9 cellular contexts compared by ENCODE assay signal in the genomic region with DNA sequence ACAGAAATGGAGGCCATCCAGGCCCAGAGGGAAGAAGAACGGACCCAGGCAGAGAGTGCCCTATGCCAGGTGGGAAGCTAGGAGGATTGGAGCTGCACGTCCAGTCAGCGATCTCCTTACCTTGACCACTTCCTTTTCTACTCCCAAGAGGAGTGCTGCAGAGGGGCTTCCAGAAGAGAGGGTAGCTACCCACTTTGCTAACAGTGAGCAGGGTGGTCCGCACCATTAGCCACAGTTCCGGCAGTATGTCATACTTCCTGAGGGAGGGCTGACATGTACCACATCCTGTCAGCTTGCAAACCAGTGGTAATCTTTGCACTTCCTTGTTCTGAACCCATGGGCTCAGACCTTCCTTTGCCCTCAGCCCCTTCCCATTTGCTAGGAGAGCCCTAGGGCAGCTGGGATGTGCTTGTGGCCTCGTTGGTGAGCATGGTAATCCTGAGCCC. TPM values are rescaled to one million over a fixed set of nuclear protein-coding genes. Genes with fewer than 3 reads are reported as not detected.
A peak's percentile ranks its signal among the peaks of the same experiment; 100 is the strongest.
DNase-seq lines count a peak whose midpoint lies in the region; ATAC-seq and TF ChIP-seq lines count a peak whose summit lies in the region.
"Had no signal": no experiment of that assay in that cellular context is flagged by ENCODE, and none has a peak within 500 bp of the region (broad histone marks: within the 10 kb centered on the region; RNA-seq: fewer than 3 reads in every experiment).

No MANE protein-coding gene starts in this region.

- peaks cover 53% of the 10 kb centered on the region for H3K4me1 Mint-ChIP-seq in activated CD4-positive, alpha-beta memory T cell treated with anti-CD3 and anti-CD28 coated beads, Interleukin-2, amount 10 ng/mL, durations not matched to agents 7 days and 5 days

- DNase-seq in Right ventricle myocardium superior (no peak), right atrium auricular region (ENCODE audit: low spot score) (no peak), left ventricle myocardium superior (no peak), GM03348 (ENCODE audit: low spot score) (no peak), amniotic stem cell (lab: John Stamatoyannopoulos, UW) (no peak)
- peak; percentile 80 for DNase-seq in activated CD4-positive, alpha-beta memory T cell treated with anti-CD3 and anti-CD28 coated beads, Interleukin-2, amount 10 ng/mL, durations not matched to agents 7 days and 5 days
- peak; percentile 38 to 41 for DNase-seq in stimulated activated CD8-positive, alpha-beta memory T cell treated with anti-CD3 and anti-CD28 coated beads, Interleukin-2, amount 100 ng/mL, for 1 hour (ENCODE audit: low read depth in 2 of 2)

- no peak overlapping the region for H3K27ac ChIP-seq in right atrium auricular region
- H3K27ac ChIP-seq: ascending aorta had no signal

- peak; percentile 73 for ATAC-seq in Right ventricle myocardium superior (ENCODE audit: poor library complexity)
- ATAC-seq in HG03521 (IDR thresholded peaks at IDR 0.05; ENCODE audit: unreplicated experiment) = peak; percentile 88
- ATAC-seq in left ventricle myocardium superior = peak; percentile 68

- TF ChIP-seq CTCF in right atrium auricular region (IDR thresholded peaks at IDR 0.05) = no peak

- H3K27ac Mint-ChIP-seq in activated CD4-positive, alpha-beta memory T cell treated with anti-CD3 and anti-CD28 coated beads, Interleukin-2, amount 10 ng/mL, durations not matched to agents 7 days and 5 days = peak overlapping the region; percentile 99

- H3K9me3 Mint-ChIP-seq in activated CD4-positive, alpha-beta memory T cell treated with anti-CD3 and anti-CD28 coated beads, Interleukin-2, amount 10 ng/mL, durations not matched to agents 7 days and 5 days = no peaks in the 10 kb centered on the region

- CTCF ChIA-PET in activated CD4-positive, alpha-beta memory T cell treated with anti-CD3 and anti-CD28 coated beads, Interleukin-2, amount 10 ng/mL, durations not matched to agents 7 days and 5 days (lab: Charles Lee) = interaction anchor here (0.5 to 2.6 kb wide), 17 partner anchors 9 to 464 kb away, joined by 3 to 13 read pairs (median 4); a partner anchor contains a TSS

- no peaks in the 10 kb centered on the region for H3K27me3 ChIP-seq in right atrium auricular region
- H3K27me3 ChIP-seq: ascending aorta had no signal

- H3K4me3 ChIP-seq in right atrium auricular region = peak overlapping the region in 1 of 2 donors; percentile 14

- intact Hi-C loops in Right ventricle myocardium superior (cut with DNase I) (no loop called here), left ventricle myocardium superior (cut with micrococcal nuclease) (no loop called here)

- peaks cover 42% of the 10 kb centered on the region for H3K36me3 ChIP-seq in right atrium auricular region

- peak overlapping the region; percentile 97 for H3K4me3 Mint-ChIP-seq in activated CD4-positive, alpha-beta memory T cell treated with anti-CD3 and anti-CD28 coated beads, Interleukin-2, amount 10 ng/mL, durations not matched to agents 7 days and 5 days

- H3K4me1 ChIP-seq in right atrium auricular region = no peaks in the 10 kb centered on the region
- H3K4me1 ChIP-seq: ascending aorta had no signal

- H3K36me3 Mint-ChIP-seq in activated CD4-positive, alpha-beta memory T cell treated with anti-CD3 and anti-CD28 coated beads, Interleukin-2, amount 10 ng/mL, durations not matched to agents 7 days and 5 days (ENCODE audit: low read depth) = peaks cover 75% of the 10 kb centered on the region

- POLR2A ChIA-PET in activated CD4-positive, alpha-beta memory T cell treated with anti-CD3 and anti-CD28 coated beads, Interleukin-2, amount 10 ng/mL, durations not matched to agents 7 days and 5 days (lab: Charles Lee) = interaction anchor here (0.9 to 3.7 kb wide), 28 partner anchors 9 to 975 kb away, joined by 3 to 58 read pairs (median 8); a partner anchor contains a TSS

- H3K27me3 Mint-ChIP-seq in activated CD4-positive, alpha-beta memory T cell treated with anti-CD3 and anti-CD28 coated beads, Interleukin-2, amount 10 ng/mL, durations not matched to agents 7 days and 5 days = no peaks in the 10 kb centered on the region

- H3K9me3 ChIP-seq in right atrium auricular region = no peaks in the 10 kb centered on the region
- H3K9me3 ChIP-seq: ascending aorta had no signal

RNA-seq across cellular contexts. Expression of a gene that starts 35.4 kb away (rescaled TPM):
- total RNA-seq in Right ventricle myocardium superior (12.3 TPM), right atrium auricular region (10 to 100 TPM; 13.0 to 18.9 TPM), left ventricle myocardium superior (17.7 TPM)
- total RNA-seq in activated CD4-positive, alpha-beta memory T cell treated with anti-CD3 and anti-CD28 coated beads, Interleukin-2, amount 10 ng/mL, durations not matched to agents 7 days and 5 days = 10 to 100 TPM; 70.3 to 71.2 TPM

RNA-seq across cellular contexts. Expression of a gene that starts 38.7 kb away (rescaled TPM):
- not detected for total RNA-seq in Right ventricle myocardium superior
- total RNA-seq in right atrium auricular region = not detected
- not detected for total RNA-seq in activated CD4-positive, alpha-beta memory T cell treated with anti-CD3 and anti-CD28 coated beads, Interleukin-2, amount 10 ng/mL, durations not matched to agents 7 days and 5 days
- not detected for total RNA-seq in left ventricle myocardium superior
- total RNA-seq: ascending aorta had no signal

RNA-seq across cellular contexts. Expression of a gene that starts 51.1 kb away (rescaled TPM):
- 90.7 TPM for total RNA-seq in Right ventricle myocardium superior
- 100 to 1,000 TPM in 1 of 2 donors, 10 to 100 TPM in 1; 99.9 to 155 TPM for total RNA-seq in right atrium auricular region
- 100 to 1,000 TPM; 126 TPM for total RNA-seq in activated CD4-positive, alpha-beta memory T cell treated with anti-CD3 and anti-CD28 coated beads, Interleukin-2, amount 10 ng/mL, durations not matched to agents 7 days and 5 days
- total RNA-seq in left ventricle myocardium superior = 92.3 TPM

RNA-seq across cellular contexts. Expression of a gene that starts 52.7 kb away (rescaled TPM):
- 0.08 TPM for total RNA-seq in Right ventricle myocardium superior
- 1 to 10 TPM in 1 of 2 donors, under 1 TPM in 1; 0.70 to 2.6 TPM for total RNA-seq in right atrium auricular region
- total RNA-seq in activated CD4-positive, alpha-beta memory T cell treated with anti-CD3 and anti-CD28 coated beads, Interleukin-2, amount 10 ng/mL, durations not matched to agents 7 days and 5 days = under 1 TPM in 1 of 2 experiments, not detected in 1; 0.08 TPM
- 0.12 TPM for total RNA-seq in left ventricle myocardium superior

Comparison
In these comparisons a context has a peak if more than half of its experiments do, and no peak if none do; other contexts are left out.
1. DNase-seq: peak in activated CD4-positive, alpha-beta memory T cell treated with anti-CD3 and anti-CD28 coated beads, Interleukin-2, amount 10 ng/mL, durations not matched to agents 7 days and 5 days (single experiment) and stimulated activated CD8-positive, alpha-beta memory T cell treated with anti-CD3 and anti-CD28 coated beads, Interleukin-2, amount 100 ng/mL, for 1 hour (2 of 2); none in Right ventricle myocardium superior (single experiment), right atrium auricular region (single experiment), left ventricle myocardium superior (single experiment), GM03348 (single experiment) and amniotic stem cell (single experiment).
2. Peak in every context shown above with its lines, with median percentiles within 50 percentile points of each other: ATAC-seq.